7 cellular contexts compared by ENCODE assay signal in genomic region chr16:88089071-88089470, GRCh38.
DNase-seq lines count a peak whose midpoint lies in the region; ATAC-seq and TF ChIP-seq lines count a peak whose summit lies in the region.
"Not testable (repeated sequence)": the region's sequence is repeated elsewhere in the genome, so short reads cannot be mapped to it uniquely, and the experiment has no call there.

No MANE protein-coding gene starts in this region.

- peak; percentile 17 for ATAC-seq in left lobe of liver

- H4K20me1 ChIP-seq in BLaER1 treated with 17β-estradiol and CSF1 and Interleukin-3, amounts not matched to agents 10 nM and 100 nM = not testable (repeated sequence)

- H3K4me2 ChIP-seq in BLaER1 treated with 17β-estradiol and CSF1 and Interleukin-3, amounts not matched to agents 10 nM and 100 nM = peak overlapping the region in 7 of 11 experiments; percentile 46 to 69 (median 62); a peak in 5 of 22 replicates

- DNase-seq in NT2/D1 (ENCODE audit: low read depth, low spot score); dorsolateral prefrontal cortex; left lobe of liver (ENCODE audit: low spot score); vagina (ENCODE audit: extremely low spot score in 2 of 2): not testable (repeated sequence)
- DNase-seq in myocyte (ENCODE audit: low read depth) (peak; percentile 45), posterior vena cava (ENCODE audit: low spot score) (peak; percentile 76)

- 0 out of 22 replicates have a peak overlapping the region, but pooled peaks of 1 of the 11 experiments have one; percentile 6 for H3K9ac ChIP-seq in BLaER1 treated with 17β-estradiol and CSF1 and Interleukin-3, amounts not matched to agents 10 nM and 100 nM
- H3K9ac ChIP-seq in NT2/D1 (ENCODE audit: insufficient read length, low read depth) = peak overlapping the region; percentile 32

- not testable (repeated sequence) for H3K4me3 ChIP-seq in BLaER1 treated with 17β-estradiol and CSF1 and Interleukin-3, amounts not matched to agents 10 nM and 100 nM; NT2/D1 (ENCODE audit: insufficient read length, low read depth); vagina
- peak overlapping the region in 1 of 59 donors; percentile 5 for H3K4me3 ChIP-seq in dorsolateral prefrontal cortex

- TF ChIP-seq CTCF in dorsolateral prefrontal cortex (IDR thresholded peaks at IDR 0.05 in 54 of 56, conservative IDR thresholded peaks at IDR 0.05 in 2 of 56; ENCODE audit: low read depth in 1 of 56, partially characterized antibody in 56 of 56); vagina (IDR thresholded peaks at IDR 0.05): not testable (repeated sequence)

- 0 out of 22 replicates have a peak overlapping the region, but pooled peaks of 2 of the 11 experiments have one; percentile 4 to 40 for H3K27ac ChIP-seq in BLaER1 treated with 17β-estradiol and CSF1 and Interleukin-3, amounts not matched to agents 10 nM and 100 nM
- H3K27ac ChIP-seq in dorsolateral prefrontal cortex (peak overlapping the region in 34 of 59 donors; percentile 6 to 92 (median 80)), vagina (peak overlapping the region; percentile 82)

- not testable (repeated sequence) for H3K27me3 ChIP-seq in BLaER1 treated with 17β-estradiol and CSF1 and Interleukin-3, amounts not matched to agents 10 nM and 100 nM; NT2/D1 (ENCODE audit: insufficient read depth, insufficient read length); dorsolateral prefrontal cortex; vagina

- H3K4me1 ChIP-seq in BLaER1 treated with 17β-estradiol and CSF1 and Interleukin-3, amounts not matched to agents 10 nM and 100 nM = peaks cover 21 to 61% (median 36%) of the 10 kb centered on the region in 10 experiments
- H3K4me1 ChIP-seq in NT2/D1 (ENCODE audit: insufficient read depth, insufficient read length) (peaks cover 20% of the 10 kb centered on the region), vagina (peaks cover 23% of the 10 kb centered on the region)

- H3K36me3 ChIP-seq in BLaER1 treated with 17β-estradiol and CSF1 and Interleukin-3, amounts not matched to agents 10 nM and 100 nM; NT2/D1 (ENCODE audit: insufficient read depth, insufficient read length, low read length); vagina: not testable (repeated sequence)

- not testable (repeated sequence) for H3K9me3 ChIP-seq in BLaER1 treated with 17β-estradiol and CSF1 and Interleukin-3, amounts not matched to agents 10 nM and 100 nM (replicated peaks in 1 of 11); NT2/D1 (ENCODE audit: insufficient read depth, low read length); vagina

- intact Hi-C loops in dorsolateral prefrontal cortex (cut with DNase I); posterior vena cava (cut with DNase I); vagina (cut with DNase I): not testable (repeated sequence)

- not testable (repeated sequence) for TF ChIP-seq POLR2A in vagina (IDR thresholded peaks at IDR 0.05)
